ENCODE assay signal across 8 cellular contexts in the genomic region with DNA sequence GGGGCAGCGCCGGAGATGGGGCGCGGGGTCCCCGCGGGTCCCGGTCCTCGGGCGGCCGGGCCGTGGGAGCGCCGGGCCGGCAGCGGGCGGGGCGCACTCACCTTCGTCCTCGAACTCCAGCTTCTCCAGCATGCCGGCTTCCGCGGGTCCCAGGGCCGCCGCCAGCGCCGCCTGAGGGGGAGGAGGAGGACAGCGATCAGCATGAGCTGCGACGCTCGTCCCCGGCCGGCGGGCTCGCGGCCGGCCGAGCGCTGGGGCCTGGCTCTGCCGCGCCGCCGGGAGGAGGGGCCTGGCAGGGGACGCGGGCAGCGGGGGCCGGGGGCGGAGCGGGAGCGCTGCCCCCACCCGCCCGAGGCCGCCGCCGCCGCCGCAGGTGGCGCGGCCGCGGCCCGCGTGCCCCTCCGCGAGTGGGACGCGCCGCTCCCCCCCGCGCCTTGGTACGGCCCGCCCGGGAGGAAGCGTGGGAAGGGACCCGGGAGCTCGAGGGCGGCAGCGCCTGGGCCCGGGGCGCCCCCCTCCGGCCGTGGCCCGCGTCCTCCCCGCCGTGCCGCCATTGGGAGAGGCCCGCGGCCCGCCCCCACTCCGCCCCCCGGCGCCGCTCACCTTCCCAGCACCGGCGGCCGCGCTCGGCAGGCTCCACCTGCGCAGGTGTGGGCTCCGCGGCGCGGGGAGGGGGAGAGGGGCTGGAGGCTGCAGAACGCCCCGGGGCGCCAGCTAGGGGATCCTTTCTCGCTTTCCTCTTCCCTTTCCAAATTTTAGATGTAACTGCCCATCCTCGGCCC.
DNase-seq lines count a peak whose midpoint lies in the region; FAIRE-seq and TF ChIP-seq lines count a peak whose summit lies in the region.

No MANE protein-coding gene starts in this region.

- H3K27ac ChIP-seq in adipose tissue (ENCODE audit: low read depth, low read length), result peak overlapping the region; percentile 46
- H3K27ac ChIP-seq in left ventricle myocardium inferior (replicated peaks), result peak overlapping the region; percentile 96
- peak overlapping the region; percentile 84 to 95 for H3K27ac ChIP-seq in prostate gland

- TF ChIP-seq POLR2A in prostate gland (IDR thresholded peaks at IDR 0.05), result peak; percentile 61

- 0 to 1% (median 1%) methylated on average over 30 to 92 of the region's 108 CpGs for WGBS in adipose tissue, 3 donors
- 1% methylated on average over 29 of the region's 108 CpGs for WGBS in prostate gland

- H3K4me3 ChIP-seq in GM12864 (ENCODE audit: low read depth, low read length) (peak overlapping the region; percentile 74), HAP-1 (peak overlapping the region; percentile 46), MG63 (peak overlapping the region; percentile 59), left ventricle myocardium inferior (peak overlapping the region; percentile 78), prostate gland (peak overlapping the region; percentile 71 to 82)

- in situ Hi-C loops in HAP-1 (cut with MboI; ENCODE audit: low sequenced_read_pairs), result no loop called here

- DNase-seq in GM12864 (ENCODE audit: low read depth) (peak; percentile 40), HAP-1 (ENCODE audit: low spot score in 2 of 2) (peak; percentile 63 to 83), MG63 (peak; percentile 64), T follicular helper cell (ENCODE audit: low read depth) (peak; percentile 85), left ventricle myocardium inferior (peak; percentile 84), prostate gland (ENCODE audit: low spot score) (peak; percentile 86), urothelium cell line (ENCODE audit: low spot score) (peak; percentile 60)

- H3K9me3 ChIP-seq in HAP-1 (peaks cover 5% of the 10 kb centered on the region; the same call in 1 of the 2 replicates), MG63 (no peaks in the 10 kb centered on the region), left ventricle myocardium inferior (replicated peaks) (peaks cover 4% of the 10 kb centered on the region), prostate gland (no peaks in the 10 kb centered on the region)

- H3K36me3 ChIP-seq in HAP-1 (replicated peaks), result no peaks in the 10 kb centered on the region
- H3K36me3 ChIP-seq in MG63, result no peaks in the 10 kb centered on the region
- no peaks in the 10 kb centered on the region for H3K36me3 ChIP-seq in left ventricle myocardium inferior
- H3K36me3 ChIP-seq in prostate gland, result no peaks in the 10 kb centered on the region

- intact Hi-C loops in left ventricle myocardium inferior (cut with micrococcal nuclease), result no loop called here
- intact Hi-C loops in prostate gland (cut with DNase I), result loop anchor here (2.0 to 5.0 kb wide), 3 partner anchors 50 to 113 kb away; partner anchors contain the start of gene RHEB

- H3K4me1 ChIP-seq in HAP-1 (peaks cover 20% of the 10 kb centered on the region), left ventricle myocardium inferior (peaks cover 57% of the 10 kb centered on the region), prostate gland (replicated peaks) (peaks cover 3% of the 10 kb centered on the region)

- peak; percentile 45 for TF ChIP-seq CTCF in GM12864 (IDR thresholded peaks at IDR 0.05; ENCODE audit: low read depth, low read length, missing control alignments)
- TF ChIP-seq CTCF in left ventricle myocardium inferior (IDR thresholded peaks at IDR 0.05; ENCODE audit: borderline replicate concordance), result peak; percentile 44
- peak; percentile 43 to 54 (median 52) for TF ChIP-seq CTCF in prostate gland (IDR thresholded peaks at IDR 0.05)

- FAIRE-seq in urothelium cell line (lab: Jason Lieb, UNC), result no peak

- H3K27me3 ChIP-seq in HAP-1 (ENCODE audit: low read depth) (peaks cover 4% of the 10 kb centered on the region; the same call in 1 of the 2 replicates), MG63 (no peaks in the 10 kb centered on the region), left ventricle myocardium inferior (ENCODE audit: low read depth) (no peaks in the 10 kb centered on the region), prostate gland (replicated peaks; ENCODE audit: insufficient read depth) (no peaks in the 10 kb centered on the region)

Comparison
In these comparisons a context has a peak if more than half of its experiments do, and no peak if none do; other contexts are left out.
1. Peak in every context shown above with its lines: DNase-seq, H3K4me3 ChIP-seq and H3K27ac ChIP-seq.
2. H3K27ac ChIP-seq: peak in every context shown above with its lines; median percentile 96 in left ventricle myocardium inferior; 90 in prostate gland; 46 in adipose tissue.